In genomic region chr18:50034029-50034428, GRCh38 we compare ENCODE assay signal across 11 cellular contexts.
DNase-seq lines count a peak whose midpoint lies in the region; ATAC-seq and TF ChIP-seq lines count a peak whose summit lies in the region.
"Had no signal": no experiment of that assay in that cellular context is flagged by ENCODE, and none has a peak within 500 bp of the region (broad histone marks: within the 10 kb centered on the region; RNA-seq: fewer than 3 reads in every experiment).

No MANE protein-coding gene starts in this region.

- in situ Hi-C loops in KBM-7 (cut with MboI; ENCODE audit: low pct_unique_long_range_greater_than_20kb, low sequenced_read_pairs): no loop called here

- no peak for ATAC-seq in GM21723 (IDR thresholded peaks at IDR 0.05; ENCODE audit: unreplicated experiment)
- ATAC-seq: CD8-positive, alpha-beta T cell had no signal

- TF ChIP-seq CTCF in epithelial cell of esophagus (IDR thresholded peaks at IDR 0.05; ENCODE audit: insufficient read depth, low read depth, low read length, missing control alignments): no peak

- no peak overlapping the region for H3K4me3 ChIP-seq in epithelial cell of esophagus (ENCODE audit: low read length)

- DNase-seq in DMS53 (lab: John Stamatoyannopoulos, UW) (peak; percentile 34), DMS53 treated with DMSO at 0.1 percent for 48 hours (lab: John Stamatoyannopoulos, UW; ENCODE audit: unreplicated experiment) (no peak), LHCN-M2 (ENCODE audit: low read depth) (peak; percentile 8), epithelial cell of esophagus (ENCODE audit: low read depth) (peak; percentile 55), ecto neural progenitor cell (ENCODE audit: low spot score) (no peak), KBM-7 (no peak)
- DNase-seq: Caco-2; CD8-positive, alpha-beta T cell; GOT3; H9 had no signal

Comparison
In these comparisons a context has a peak if more than half of its experiments do, and no peak if none do; other contexts are left out.
1. DNase-seq: peak in DMS53 (single experiment), LHCN-M2 (single experiment) and epithelial cell of esophagus (single experiment); none in DMS53 treated with DMSO at 0.1 percent for 48 hours (single experiment), ecto neural progenitor cell (single experiment) and KBM-7 (single experiment).